In the genomic region with DNA sequence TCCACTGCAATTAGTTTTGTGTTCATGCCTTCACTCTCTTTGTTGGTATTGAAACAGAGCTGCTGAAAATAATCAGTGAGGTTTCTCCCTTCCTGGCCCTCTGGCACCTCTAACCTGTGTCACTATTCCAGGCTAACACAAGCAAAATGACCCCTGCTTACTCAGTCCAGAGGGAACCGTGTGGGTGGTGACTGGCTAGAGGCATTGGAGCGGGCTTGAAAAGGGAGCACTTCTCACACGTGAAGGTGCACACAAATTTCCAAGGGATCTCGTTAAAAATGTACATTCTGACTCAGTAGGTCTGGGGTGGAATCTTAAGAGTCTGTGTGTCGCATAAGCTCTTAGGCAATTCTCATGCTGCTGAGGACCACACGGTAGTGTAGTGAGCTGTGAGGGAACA, we compare ENCODE assay signal across 14 cellular contexts. TPM values are rescaled to one million over a fixed set of nuclear protein-coding genes. Genes with fewer than 3 reads are reported as not detected.
DNase-seq lines count a peak whose midpoint lies in the region; ATAC-seq and TF ChIP-seq lines count a peak whose summit lies in the region.
"Had no signal": no experiment of that assay in that cellular context is flagged by ENCODE, and none has a peak within 500 bp of the region (broad histone marks: within the 10 kb centered on the region; RNA-seq: fewer than 3 reads in every experiment).

No MANE protein-coding gene starts in this region.

- TF ChIP-seq CTCF in WTC11 (IDR thresholded peaks at IDR 0.05) (no peak), nephron progenitor cell (IDR thresholded peaks at IDR 0.05) (no peak), type B pancreatic cell (conservative IDR thresholded peaks at IDR 0.05) (no peak)

- ATAC-seq in WTC11 (no peak), HG02973 (IDR thresholded peaks at IDR 0.05; ENCODE audit: unreplicated experiment) (no peak)
- ATAC-seq: GM12878, K562 had no signal

- H3K27me3 Mint-ChIP-seq in WTC11 (ENCODE audit: low read depth) = peaks cover 90% of the 10 kb centered on the region
- peaks cover 96% of the 10 kb centered on the region for H3K27me3 Mint-ChIP-seq in nephron progenitor cell (ENCODE audit: low read depth, poor library complexity)
- peaks cover 92% of the 10 kb centered on the region for H3K27me3 Mint-ChIP-seq in type B pancreatic cell

- H3K9me3 Mint-ChIP-seq in WTC11 = peaks cover 7% of the 10 kb centered on the region
- no peaks in the 10 kb centered on the region for H3K9me3 Mint-ChIP-seq in nephron progenitor cell
- H3K9me3 Mint-ChIP-seq in type B pancreatic cell = no peaks in the 10 kb centered on the region
- H3K9me3 Mint-ChIP-seq: H9 had no signal

- H3K4me1 Mint-ChIP-seq in WTC11 (peaks cover 14% of the 10 kb centered on the region), nephron progenitor cell (peaks cover 9% of the 10 kb centered on the region), type B pancreatic cell (ENCODE audit: unreplicated experiment) (no peaks in the 10 kb centered on the region)

- H3K27ac Mint-ChIP-seq in WTC11 (no peak overlapping the region), nephron progenitor cell (no peak overlapping the region), type B pancreatic cell (no peak overlapping the region)
- H3K27ac Mint-ChIP-seq: H9 had no signal

- CTCF ChIA-PET in WTC11 (lab: Charles Lee) = interaction anchor here (1.1 to 1.8 kb wide), 3 partner anchors 16 to 72 kb away, joined by 3 to 10 read pairs (median 6); no protein-coding TSS in a partner anchor

- H3K36me3 Mint-ChIP-seq in WTC11 (no peaks in the 10 kb centered on the region; the same call in 1 of the 2 replicates), nephron progenitor cell (ENCODE audit: low read depth) (no peaks in the 10 kb centered on the region), type B pancreatic cell (no peaks in the 10 kb centered on the region)

- peak overlapping the region; percentile 66 for H3K4me3 Mint-ChIP-seq in WTC11
- peak overlapping the region; percentile 71 for H3K4me3 Mint-ChIP-seq in nephron progenitor cell
- H3K4me3 Mint-ChIP-seq in type B pancreatic cell = peak overlapping the region; percentile 51

- no peak for DNase-seq in WTC11 (ENCODE audit: low spot score)
- peak; percentile 44 for DNase-seq in left kidney (ENCODE audit: low read depth, low spot score)
- DNase-seq in nephron progenitor cell = no peak
- no peak for DNase-seq in type B pancreatic cell (ENCODE audit: extremely low spot score, unreplicated experiment)
- DNase-seq in NCI-H2196 (lab: John Stamatoyannopoulos, UW; ENCODE audit: unreplicated experiment) = no peak
- DNase-seq in OCI-M2 (lab: John Stamatoyannopoulos, UW; ENCODE audit: unreplicated experiment) = no peak
- DNase-seq in NOMO-1 treated with dmso at 0.1 percent for 144 hours (lab: John Stamatoyannopoulos, UW; ENCODE audit: unreplicated experiment) = no peak
- DNase-seq: Caco-2; CD8-positive, alpha-beta memory T cell; GOT3; H9 had no signal

- POLR2A ChIA-PET in WTC11 (lab: Charles Lee) = no interaction called here

TF ChIP-seq in WTC11, 78 proteins besides CTCF, POLR2A, EP300 and RAD21:
- TF ChIP-seq HMGA2 (CRISPR knock-in tag; IDR thresholded peaks at IDR 0.05) = no peak
- TF ChIP-seq ZNF396 (CRISPR knock-in tag; IDR thresholded peaks at IDR 0.05; ENCODE audit: borderline replicate concordance) = no peak
- TF ChIP-seq, protein P1, sequence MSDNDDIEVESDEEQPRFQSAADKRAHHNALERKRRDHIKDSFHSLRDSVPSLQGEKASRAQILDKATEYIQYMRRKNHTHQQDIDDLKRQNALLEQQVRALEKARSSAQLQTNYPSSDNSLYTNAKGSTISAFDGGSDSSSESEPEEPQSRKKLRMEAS (CRISPR knock-in tag; IDR thresholded peaks at IDR 0.05) = no peak
- TF ChIP-seq RELA (CRISPR knock-in tag; IDR thresholded peaks at IDR 0.05; ENCODE audit: borderline replicate concordance) = no peak
- no peak for TF ChIP-seq NR2C2 (CRISPR knock-in tag; IDR thresholded peaks at IDR 0.05)

RNA-seq across cellular contexts. Expression of a gene that starts 1.3 kb away (rescaled TPM):
- total RNA-seq in WTC11 (2021) (0.37 to 0.90 TPM (median 0.46 TPM) in 3 replicates), type B pancreatic cell (ENCODE audit: low replicate concordance) (0.57 and 0.82 TPM in 2 replicates)
- total RNA-seq: Caco-2, K562 had no signal
